27 cellular contexts compared by ENCODE assay signal in the genomic region with DNA sequence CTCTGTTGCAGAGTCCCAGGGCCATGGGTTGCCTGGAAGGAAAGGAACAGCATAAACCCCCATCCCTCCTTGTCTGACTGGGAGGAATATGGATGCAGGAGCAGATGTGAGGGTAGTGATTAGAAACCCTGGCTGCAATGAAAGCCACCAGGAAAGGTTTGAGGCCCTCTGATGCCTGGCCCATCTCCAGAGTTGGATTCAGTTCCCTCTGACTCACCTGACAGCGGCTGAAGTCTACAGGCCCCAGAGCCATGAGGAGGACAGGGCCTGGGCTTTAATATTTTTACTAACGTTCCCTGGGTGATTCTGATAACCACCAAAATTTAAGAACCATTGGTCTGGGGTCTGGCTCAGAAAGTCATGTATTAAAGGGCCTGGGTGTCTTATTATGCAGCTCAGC.
"Had no signal": no experiment of that assay in that cellular context is flagged by ENCODE, and none has a peak within 500 bp of the region (broad histone marks: within the 10 kb centered on the region; RNA-seq: fewer than 3 reads in every experiment).

No MANE protein-coding gene starts in this region.

- H3K9me3 ChIP-seq: adrenal gland, body of pancreas, breast epithelium, MG63 had no signal

- H3K27ac ChIP-seq: adrenal gland, body of pancreas, breast epithelium, WERI-Rb-1 had no signal

- H3K27me3 ChIP-seq: adrenal gland, body of pancreas, breast epithelium, MG63 had no signal

- H3K4me1 ChIP-seq: adrenal gland, body of pancreas, breast epithelium had no signal

- DNase-seq: activated CD4-positive, alpha-beta T cell treated with anti-CD3 and anti-CD28 coated beads for 36 hours; activated CD4-positive, alpha-beta T cell treated with anti-CD3 and anti-CD28 coated beads, Interleukin-2, amount 10 ng/mL, durations not matched to agents 7 days and 5 days; activated CD4-positive, alpha-beta T cell treated with anti-CD3 and anti-CD28 coated beads, Interleukin-2, amount 50 U/mL, for 48 hours; activated CD4-positive, CD25-positive, alpha-beta regulatory T cell; activated CD8-positive, alpha-beta T cell treated with anti-CD3 and anti-CD28 coated beads, Interleukin-2, amount 10 ng/mL, durations not matched to agents 7 days and 5 days; activated gamma-delta T cell treated with Interleukin-2 at 50 U/mL for 16 hours; activated naive CD4-positive, alpha-beta T cell treated with anti-CD3 and anti-CD28 coated beads for 36 hours; activated T-cell treated with anti-CD3 and anti-CD28 coated beads, Interleukin-2, amount 50 U/mL, for 24 hours; adrenal gland; body of pancreas; caudate nucleus; cerebellar nuclear complex; MG63; NCI-H1048; NCI-H1436 treated with DMSO at 0.1 percent for 48 hours; NCI-H1694 treated with DMSO at 0.1 percent for 48 hours; NCI-H2029; NCI-H345; NCI-H524 treated with DMSO at 0.1 percent for 48 hours; RPMI8226; SIG-M5; T1000; WERI-Rb-1 had no signal

- H3K4me3 ChIP-seq: adrenal gland, body of pancreas, breast epithelium, MG63 had no signal

- ATAC-seq: activated CD4-positive, alpha-beta T cell treated with anti-CD3 and anti-CD28 coated beads for 36 hours; activated CD8-positive, alpha-beta T cell treated with anti-CD3 and anti-CD28 coated beads, Interleukin-2, amount 10 ng/mL, durations not matched to agents 7 days and 5 days; activated naive CD4-positive, alpha-beta T cell treated with anti-CD3 and anti-CD28 coated beads, Interleukin-2, amount 50 U/mL, for 72 hours; body of pancreas; Panc1; Right ventricle myocardium inferior had no signal

- H3K36me3 ChIP-seq: adrenal gland, breast epithelium, MG63, WERI-Rb-1 had no signal
